Comparison of ENCODE assay signal across 11 cellular contexts in genomic region chr21:43585514-43585913, GRCh38.
DNase-seq lines count a peak whose midpoint lies in the region; ATAC-seq and TF ChIP-seq lines count a peak whose summit lies in the region.
"Had no signal": no experiment of that assay in that cellular context is flagged by ENCODE, and none has a peak within 500 bp of the region (broad histone marks: within the 10 kb centered on the region; RNA-seq: fewer than 3 reads in every experiment).

No MANE protein-coding gene starts in this region.

- TF ChIP-seq POLR2A in uterus (IDR thresholded peaks at IDR 0.05): no peak

- intact Hi-C loops in uterus (cut with DNase I; ENCODE audit: low total_unique reads): no loop called here

- no peaks in the 10 kb centered on the region for H3K9me3 Mint-ChIP-seq in activated naive CD8-positive, alpha-beta T cell treated with anti-CD3 and anti-CD28 coated beads for 36 hours

- H3K4me3 ChIP-seq in adipocyte (ENCODE audit: low read length): peak overlapping the region; percentile 40
- H3K4me3 ChIP-seq in uterus: no peak overlapping the region
- H3K4me3 ChIP-seq in MM.1S (ENCODE audit: low read length): no peak overlapping the region
- H3K4me3 ChIP-seq: Peyer's patch had no signal

- no peak overlapping the region for H2AFZ ChIP-seq in MM.1S (ENCODE audit: low read length)

- H3K27me3 ChIP-seq in adipocyte (replicated peaks; ENCODE audit: control insufficient read depth, insufficient read depth, low read length) (no peaks in the 10 kb centered on the region), foreskin keratinocyte (no peaks in the 10 kb centered on the region), uterus (no peaks in the 10 kb centered on the region), MM.1S (replicated peaks; ENCODE audit: insufficient read depth, low read length) (no peaks in the 10 kb centered on the region)
- H3K27me3 ChIP-seq: Peyer's patch had no signal

- H3K4me1 Mint-ChIP-seq in activated naive CD8-positive, alpha-beta T cell treated with anti-CD3 and anti-CD28 coated beads for 36 hours: no peaks in the 10 kb centered on the region

- H3K36me3 ChIP-seq in adipocyte (ENCODE audit: control insufficient read depth, insufficient read depth, low read length, severe bottlenecking): no peaks in the 10 kb centered on the region
- no peaks in the 10 kb centered on the region for H3K36me3 ChIP-seq in uterus
- no peaks in the 10 kb centered on the region for H3K36me3 ChIP-seq in MM.1S (replicated peaks; ENCODE audit: insufficient read depth, low read length)
- H3K36me3 ChIP-seq: Peyer's patch had no signal

- ATAC-seq in foreskin keratinocyte (no peak), omental fat pad (ENCODE audit: low FRiP score) (peak; percentile 48), HG03159 (IDR thresholded peaks at IDR 0.05; ENCODE audit: unreplicated experiment) (no peak)
- ATAC-seq: activated CD8-positive, alpha-beta memory T cell treated with anti-CD3 and anti-CD28 coated beads, Interleukin-2, amount 10 ng/mL, durations not matched to agents 7 days and 5 days had no signal

- H4K20me1 ChIP-seq in MM.1S (ENCODE audit: insufficient read depth, low read length): no peaks in the 10 kb centered on the region

- H3K27ac ChIP-seq in foreskin keratinocyte (peak overlapping the region; percentile 99), uterus (peak overlapping the region; percentile 54 to 60), MM.1S (ENCODE audit: low read length) (no peak overlapping the region)

- TF ChIP-seq CTCF in foreskin keratinocyte (conservative IDR thresholded peaks at IDR 0.05) (no peak), omental fat pad (IDR thresholded peaks at IDR 0.05) (no peak), uterus (IDR thresholded peaks at IDR 0.05) (no peak), MM.1S (IDR thresholded peaks at IDR 0.05; ENCODE audit: low read length) (no peak)

- no peaks in the 10 kb centered on the region for H3K79me2 ChIP-seq in MM.1S (ENCODE audit: low read length)

- no peaks in the 10 kb centered on the region for H3K27me3 Mint-ChIP-seq in activated naive CD8-positive, alpha-beta T cell treated with anti-CD3 and anti-CD28 coated beads for 36 hours

- H3K4me2 ChIP-seq in MM.1S (ENCODE audit: low read depth, low read length): no peak overlapping the region

- no peaks in the 10 kb centered on the region for H3F3A ChIP-seq in MM.1S (ENCODE audit: insufficient read depth, low read length)

- no peak overlapping the region for H3K4me3 Mint-ChIP-seq in activated naive CD8-positive, alpha-beta T cell treated with anti-CD3 and anti-CD28 coated beads for 36 hours
- H3K4me3 Mint-ChIP-seq: activated CD8-positive, alpha-beta memory T cell treated with anti-CD3 and anti-CD28 coated beads, Interleukin-2, amount 10 ng/mL, durations not matched to agents 7 days and 5 days had no signal

- H3K4me1 ChIP-seq in adipocyte (ENCODE audit: control insufficient read depth, insufficient read depth, low read length): peaks cover 22% of the 10 kb centered on the region
- peaks cover 22% of the 10 kb centered on the region for H3K4me1 ChIP-seq in foreskin keratinocyte
- H3K4me1 ChIP-seq in uterus: no peaks in the 10 kb centered on the region
- H3K4me1 ChIP-seq in MM.1S (ENCODE audit: low read length): no peaks in the 10 kb centered on the region
- H3K4me1 ChIP-seq: Peyer's patch had no signal

- DNase-seq in adipocyte (ENCODE audit: low read depth) (no peak), foreskin keratinocyte (no peak), omental fat pad (ENCODE audit: low spot score) (no peak), uterus (no peak), MM.1S (no peak)
- no peak for DNase-seq in activated naive CD8-positive, alpha-beta T cell treated with anti-CD3 and anti-CD28 coated beads for 36 hours
- DNase-seq: activated CD8-positive, alpha-beta memory T cell treated with anti-CD3 and anti-CD28 coated beads, Interleukin-2, amount 10 ng/mL, durations not matched to agents 7 days and 5 days; DMS 273 treated with DMSO at 0.1 percent for 48 hours; NCI-H2107; Peyer's patch had no signal

- no peaks in the 10 kb centered on the region for H3K9me2 ChIP-seq in MM.1S (replicated peaks; ENCODE audit: insufficient read depth, low read length)

- no peak overlapping the region for H3K27ac Mint-ChIP-seq in activated naive CD8-positive, alpha-beta T cell treated with anti-CD3 and anti-CD28 coated beads for 36 hours
- H3K27ac Mint-ChIP-seq: activated CD8-positive, alpha-beta memory T cell treated with anti-CD3 and anti-CD28 coated beads, Interleukin-2, amount 10 ng/mL, durations not matched to agents 7 days and 5 days had no signal

- H3K9me3 ChIP-seq in adipocyte (ENCODE audit: control insufficient read depth, low read length) (no peaks in the 10 kb centered on the region), uterus (no peaks in the 10 kb centered on the region), MM.1S (replicated peaks; ENCODE audit: insufficient read depth, low read length) (no peaks in the 10 kb centered on the region)
- H3K9me3 ChIP-seq: Peyer's patch had no signal

- no peaks in the 10 kb centered on the region for H3K36me3 Mint-ChIP-seq in activated naive CD8-positive, alpha-beta T cell treated with anti-CD3 and anti-CD28 coated beads for 36 hours
- H3K36me3 Mint-ChIP-seq: activated CD8-positive, alpha-beta memory T cell treated with anti-CD3 and anti-CD28 coated beads, Interleukin-2, amount 10 ng/mL, durations not matched to agents 7 days and 5 days had no signal

- H3K9ac ChIP-seq in adipocyte (ENCODE audit: low read length) (peak overlapping the region; percentile 51), MM.1S (ENCODE audit: low read length) (no peak overlapping the region)
